8 cellular contexts compared by ENCODE assay signal in the genomic region with DNA sequence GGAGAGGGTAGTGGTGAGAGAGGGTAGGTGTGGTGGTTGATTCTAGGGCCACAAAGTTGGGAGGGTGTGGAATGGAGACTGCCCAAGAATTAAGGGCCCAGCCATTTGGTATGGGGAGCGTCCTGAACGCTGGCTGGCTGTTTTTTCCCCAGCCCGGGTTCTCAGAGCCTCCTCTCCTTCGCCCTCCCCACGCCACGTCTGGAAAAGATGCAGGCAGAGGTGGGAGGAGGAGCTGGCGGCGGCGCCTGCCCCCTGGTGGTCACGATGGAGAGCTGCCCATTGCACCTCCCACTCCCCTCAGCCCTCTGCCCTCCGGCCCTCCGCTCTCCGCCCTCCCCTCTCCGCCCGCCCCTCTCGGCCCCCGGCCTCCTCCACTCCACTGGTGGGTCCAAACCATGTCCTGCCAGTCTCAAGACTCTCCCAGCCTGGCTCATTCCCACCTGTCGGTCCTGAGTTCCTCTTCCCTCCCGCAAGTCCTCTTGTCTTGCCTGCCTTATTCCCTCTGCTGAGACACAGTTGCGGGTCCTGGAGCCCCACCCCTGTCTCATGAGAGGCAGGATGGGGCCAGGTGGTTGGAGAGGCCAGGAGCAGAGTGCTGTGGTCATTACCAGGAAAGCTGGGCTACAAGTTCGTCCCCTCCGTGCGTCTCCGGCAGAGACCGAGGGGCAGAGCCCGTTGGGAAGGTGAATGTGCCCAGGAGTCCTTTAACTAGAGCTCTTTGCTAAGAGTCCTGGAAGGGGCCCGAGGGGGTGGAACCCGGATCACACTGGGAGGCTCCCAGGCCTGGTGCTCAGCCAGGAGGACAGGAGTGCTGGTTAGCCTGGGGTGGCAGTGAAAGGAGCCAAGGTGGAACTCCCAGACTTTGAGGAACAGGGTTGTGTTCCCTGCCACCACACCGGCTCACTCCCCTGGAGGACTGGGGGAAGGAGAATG. TPM values are rescaled to one million over a fixed set of nuclear protein-coding genes. Genes with fewer than 3 reads are reported as not detected.
DNase-seq lines count a peak whose midpoint lies in the region; ATAC-seq and TF ChIP-seq lines count a peak whose summit lies in the region.

No MANE protein-coding gene starts in this region.

- peaks cover 6% of the 10 kb centered on the region for H3K36me3 Mint-ChIP-seq in neural crest cell (ENCODE audit: low read depth)

- DNase-seq in Kasumi-1 (lab: John Stamatoyannopoulos, UW) = peak; percentile 55 to 70
- DNase-seq in RPMI8226 = peak; percentile 69
- peak; percentile 39 for DNase-seq in activated gamma-delta T cell (lab: John Stamatoyannopoulos, UW)
- peak; percentile 15 to 44 for DNase-seq in foreskin keratinocyte
- DNase-seq in neural crest cell (ENCODE audit: low read depth, low spot score) = peak; percentile 70
- peak; percentile 29 for DNase-seq in stromal cell of bone marrow (ENCODE audit: low read depth)

- peaks cover 2% of the 10 kb centered on the region for H3K36me3 ChIP-seq in ES-I3 (ENCODE audit: insufficient read depth, low read length)

- peak overlapping the region; percentile 40; the same call in 1 of the 2 replicates for H3K9ac ChIP-seq in ES-I3 (ENCODE audit: low read depth, low read length)

- no peaks in the 10 kb centered on the region for H3K27me3 ChIP-seq in foreskin keratinocyte

- TF ChIP-seq CTCF in foreskin keratinocyte (conservative IDR thresholded peaks at IDR 0.05) (peak; percentile 87), neural crest cell (conservative IDR thresholded peaks at IDR 0.05) (peak; percentile 92)

- no peak overlapping the region for H3K27ac ChIP-seq in foreskin keratinocyte

- peak overlapping the region; percentile 38 for H3K4me3 Mint-ChIP-seq in neural crest cell

- H3K9me3 ChIP-seq in ES-I3 (ENCODE audit: control insufficient read depth, insufficient read depth, low read length) = no peaks in the 10 kb centered on the region

- ATAC-seq in foreskin keratinocyte (peak; percentile 58), HG03108 (IDR thresholded peaks at IDR 0.05; ENCODE audit: unreplicated experiment) (no peak)

- H3K27ac Mint-ChIP-seq in neural crest cell (ENCODE audit: unreplicated experiment) = peak overlapping the region; percentile 67

- H3K4me1 ChIP-seq in ES-I3 (ENCODE audit: insufficient read depth, low read length) (peaks cover 3% of the 10 kb centered on the region; the same call in 1 of the 2 replicates), foreskin keratinocyte (peaks cover 16% of the 10 kb centered on the region)

- H3K9me3 Mint-ChIP-seq in neural crest cell = no peaks in the 10 kb centered on the region

- no peaks in the 10 kb centered on the region for H3K27me3 Mint-ChIP-seq in neural crest cell (ENCODE audit: low read depth)

- H3K4me1 Mint-ChIP-seq in neural crest cell = peaks cover 42% of the 10 kb centered on the region

RNA-seq across cellular contexts. Expression of a gene that starts 22.6 kb away (rescaled TPM):
- total RNA-seq in foreskin keratinocyte = 14.4 and 15.8 TPM in 2 replicates
- 13.1 and 14.0 TPM in 2 replicates for polyA plus RNA-seq in foreskin keratinocyte
- 12.1 and 14.5 TPM in 2 replicates for total RNA-seq in neural crest cell

RNA-seq across cellular contexts. Expression of a gene that starts 36.9 kb away (rescaled TPM):
- total RNA-seq in foreskin keratinocyte (not detected in 2 replicates), neural crest cell (not detected in 2 replicates)
- polyA plus RNA-seq in foreskin keratinocyte = 0.06 and 0.10 TPM in 2 replicates

RNA-seq across cellular contexts. Expression of a gene that starts 56.3 kb away (rescaled TPM):
- total RNA-seq in foreskin keratinocyte (9.5 and 10.6 TPM in 2 replicates), neural crest cell (60.9 and 64.4 TPM in 2 replicates)
- 7.1 and 7.7 TPM in 2 replicates for polyA plus RNA-seq in foreskin keratinocyte
